In genomic region chr12:132443091-132443490, GRCh38 we compare ENCODE assay signal across 20 cellular contexts. TPM values are rescaled to one million over a fixed set of nuclear protein-coding genes. Genes with fewer than 3 reads are reported as not detected.
DNase-seq lines count a peak whose midpoint lies in the region; ATAC-seq and TF ChIP-seq lines count a peak whose summit lies in the region.
"Had no signal": no experiment of that assay in that cellular context is flagged by ENCODE, and none has a peak within 500 bp of the region (broad histone marks: within the 10 kb centered on the region; RNA-seq: fewer than 3 reads in every experiment).

No MANE protein-coding gene starts in this region.

- H3K27ac ChIP-seq in naive thymus-derived CD4-positive, alpha-beta T cell (ENCODE audit: low read depth, low read length): peak overlapping the region; percentile 99
- no peak overlapping the region for H3K27ac ChIP-seq in upper lobe of right lung
- H3K27ac ChIP-seq: thyroid gland had no signal

- intact Hi-C loops in activated T-helper 1 cell treated with anti-CD3 and anti-CD28 coated beads, Interleukin-12 subunit alpha, Interleukin-12 subunit beta, Interleukin-2, Interleukin-4 antibody, amounts not matched to agents 30 ng/mL and 10 ng/mL and 1 ng/mL, durations not matched to agents 14 hours and 24 hours and 36 hours (cut with micrococcal nuclease): no loop called here
- intact Hi-C loops in naive thymus-derived CD4-positive, alpha-beta T cell (cut with micrococcal nuclease): no loop called here
- intact Hi-C loops in upper lobe of right lung (cut with DNase I): no loop called here

- no peak overlapping the region for H3K4me3 Mint-ChIP-seq in stimulated activated naive CD8-positive, alpha-beta T cell treated with anti-CD3 and anti-CD28 coated beads, Interleukin-15, Interleukin-2, amounts not matched to agents 100 ng/mL and 50 ng/mL, for 24 hours
- H3K4me3 Mint-ChIP-seq in stimulated activated naive CD8-positive, alpha-beta T cell treated with anti-CD3 and anti-CD28 coated beads, Interleukin-15, amount 100 ng/mL, for 72 hours: no peak overlapping the region
- H3K4me3 Mint-ChIP-seq in activated T-helper 1 cell treated with anti-CD3 and anti-CD28 coated beads, Interleukin-12 subunit alpha, Interleukin-12 subunit beta, Interleukin-2, Interleukin-4 antibody, amounts not matched to agents 30 ng/mL and 10 ng/mL and 1 ng/mL, durations not matched to agents 14 hours and 24 hours and 36 hours: peak overlapping the region; percentile 15
- peak overlapping the region in 8 of 10 donors; percentile 46 to 96 (median 66) for H3K4me3 Mint-ChIP-seq in naive thymus-derived CD4-positive, alpha-beta T cell

- H3K9me3 ChIP-seq in naive thymus-derived CD4-positive, alpha-beta T cell (ENCODE audit: control insufficient read depth in 2 of 3, low read length in 3 of 3): no peaks in the 10 kb centered on the region
- H3K9me3 ChIP-seq in upper lobe of right lung: no peaks in the 10 kb centered on the region
- H3K9me3 ChIP-seq: thyroid gland had no signal

- no peaks in the 10 kb centered on the region for H3K27me3 Mint-ChIP-seq in stimulated activated naive CD8-positive, alpha-beta T cell treated with anti-CD3 and anti-CD28 coated beads, Interleukin-15, Interleukin-2, amounts not matched to agents 100 ng/mL and 50 ng/mL, for 24 hours
- no peaks in the 10 kb centered on the region for H3K27me3 Mint-ChIP-seq in stimulated activated naive CD8-positive, alpha-beta T cell treated with anti-CD3 and anti-CD28 coated beads, Interleukin-15, amount 100 ng/mL, for 72 hours
- H3K27me3 Mint-ChIP-seq in activated T-helper 1 cell treated with anti-CD3 and anti-CD28 coated beads, Interleukin-12 subunit alpha, Interleukin-12 subunit beta, Interleukin-2, Interleukin-4 antibody, amounts not matched to agents 30 ng/mL and 10 ng/mL and 1 ng/mL, durations not matched to agents 14 hours and 24 hours and 36 hours (ENCODE audit: insufficient read depth): peaks cover 3% of the 10 kb centered on the region
- peaks cover 0 to 3% (median 0%) of the 10 kb centered on the region in 5 donors for H3K27me3 Mint-ChIP-seq in naive thymus-derived CD4-positive, alpha-beta T cell

- no peak overlapping the region for H3K4me3 ChIP-seq in naive thymus-derived CD4-positive, alpha-beta T cell (ENCODE audit: low read length)
- H3K4me3 ChIP-seq in upper lobe of right lung: no peak overlapping the region
- H3K4me3 ChIP-seq: lung, thyroid gland had no signal

- POLR2A ChIA-PET in naive thymus-derived CD4-positive, alpha-beta T cell (lab: Charles Lee): interaction anchor here (0.6 to 1.2 kb wide), 2 partner anchors 20 to 38 kb away, joined by 3 read pairs; no protein-coding TSS in a partner anchor

- ATAC-seq in stimulated activated naive CD8-positive, alpha-beta T cell treated with anti-CD3 and anti-CD28 coated beads, Interleukin-15, amount 100 ng/mL, for 72 hours: no peak
- no peak for ATAC-seq in naive thymus-derived CD4-positive, alpha-beta T cell
- ATAC-seq in GM19452 (IDR thresholded peaks at IDR 0.05; ENCODE audit: unreplicated experiment) (no peak), upper lobe of right lung (no peak), SK-N-SH treated with all-trans-retinoic acid at 6 μM for 48 hours (no peak)
- ATAC-seq: esophagus mucosa had no signal

- CTCF ChIA-PET in naive thymus-derived CD4-positive, alpha-beta T cell (lab: Charles Lee): no interaction called here

- DNase-seq in stimulated activated naive CD8-positive, alpha-beta T cell treated with anti-CD3 and anti-CD28 coated beads, Interleukin-15, amount 100 ng/mL, for 72 hours: no peak
- DNase-seq in activated T-helper 1 cell treated with anti-CD3 and anti-CD28 coated beads, Interleukin-12 subunit alpha, Interleukin-12 subunit beta, Interleukin-2, Interleukin-4 antibody, amounts not matched to agents 30 ng/mL and 10 ng/mL and 1 ng/mL, durations not matched to agents 14 hours and 24 hours and 36 hours (ENCODE audit: low spot score): no peak
- DNase-seq in naive thymus-derived CD4-positive, alpha-beta T cell: no peak
- DNase-seq in upper lobe of right lung: no peak
- DNase-seq: activated effector memory CD4-positive, alpha-beta T cell treated with anti-CD3 and anti-CD28 coated beads, Interleukin-2, amount 50 U/mL, for 16 hours; COR-L47; DND-41; effector CD4-positive, alpha-beta T cell; KG1; NCI-H1694; NCI-H748 treated with DMSO at 0.1 percent for 48 hours; OCI-M1; SHP77 treated with DMSO at 0.1 percent for 48 hours; thyroid gland; WERI-Rb-1 had no signal

- H3K27me3 ChIP-seq in naive thymus-derived CD4-positive, alpha-beta T cell (ENCODE audit: control insufficient read depth in 2 of 2, insufficient read depth in 2 of 2, low read length in 2 of 2): no peaks in the 10 kb centered on the region
- H3K27me3 ChIP-seq in upper lobe of right lung: no peaks in the 10 kb centered on the region
- H3K27me3 ChIP-seq: thyroid gland had no signal

- peaks cover 18 to 60% of the 10 kb centered on the region in 2 donors for H3K4me1 ChIP-seq in naive thymus-derived CD4-positive, alpha-beta T cell (ENCODE audit: control insufficient read depth in 2 of 2, insufficient read depth in 2 of 2, low read length in 2 of 2)
- H3K4me1 ChIP-seq in upper lobe of right lung: peaks cover 2% of the 10 kb centered on the region
- H3K4me1 ChIP-seq: thyroid gland had no signal

- peak overlapping the region; percentile 99 for H3K27ac Mint-ChIP-seq in stimulated activated naive CD8-positive, alpha-beta T cell treated with anti-CD3 and anti-CD28 coated beads, Interleukin-15, Interleukin-2, amounts not matched to agents 100 ng/mL and 50 ng/mL, for 24 hours
- peak overlapping the region in 1 of 2 donors; percentile 99 for H3K27ac Mint-ChIP-seq in stimulated activated naive CD8-positive, alpha-beta T cell treated with anti-CD3 and anti-CD28 coated beads, Interleukin-15, amount 100 ng/mL, for 72 hours
- peak overlapping the region; percentile 75 for H3K27ac Mint-ChIP-seq in activated T-helper 1 cell treated with anti-CD3 and anti-CD28 coated beads, Interleukin-12 subunit alpha, Interleukin-12 subunit beta, Interleukin-2, Interleukin-4 antibody, amounts not matched to agents 30 ng/mL and 10 ng/mL and 1 ng/mL, durations not matched to agents 14 hours and 24 hours and 36 hours
- peak overlapping the region; percentile 90 to 100 (median 100) for H3K27ac Mint-ChIP-seq in naive thymus-derived CD4-positive, alpha-beta T cell

- no peaks in the 10 kb centered on the region for H3K9me3 Mint-ChIP-seq in stimulated activated naive CD8-positive, alpha-beta T cell treated with anti-CD3 and anti-CD28 coated beads, Interleukin-15, Interleukin-2, amounts not matched to agents 100 ng/mL and 50 ng/mL, for 24 hours
- H3K9me3 Mint-ChIP-seq in stimulated activated naive CD8-positive, alpha-beta T cell treated with anti-CD3 and anti-CD28 coated beads, Interleukin-15, amount 100 ng/mL, for 72 hours: no peaks in the 10 kb centered on the region
- H3K9me3 Mint-ChIP-seq in activated T-helper 1 cell treated with anti-CD3 and anti-CD28 coated beads, Interleukin-12 subunit alpha, Interleukin-12 subunit beta, Interleukin-2, Interleukin-4 antibody, amounts not matched to agents 30 ng/mL and 10 ng/mL and 1 ng/mL, durations not matched to agents 14 hours and 24 hours and 36 hours: no peaks in the 10 kb centered on the region
- peaks cover 0 to 8% (median 0%) of the 10 kb centered on the region in 11 donors for H3K9me3 Mint-ChIP-seq in naive thymus-derived CD4-positive, alpha-beta T cell

- peaks cover 54% of the 10 kb centered on the region for H3K4me1 Mint-ChIP-seq in stimulated activated naive CD8-positive, alpha-beta T cell treated with anti-CD3 and anti-CD28 coated beads, Interleukin-15, Interleukin-2, amounts not matched to agents 100 ng/mL and 50 ng/mL, for 24 hours (ENCODE audit: low read depth)
- H3K4me1 Mint-ChIP-seq in stimulated activated naive CD8-positive, alpha-beta T cell treated with anti-CD3 and anti-CD28 coated beads, Interleukin-15, amount 100 ng/mL, for 72 hours: peaks cover 75% of the 10 kb centered on the region
- peaks cover 34% of the 10 kb centered on the region for H3K4me1 Mint-ChIP-seq in activated T-helper 1 cell treated with anti-CD3 and anti-CD28 coated beads, Interleukin-12 subunit alpha, Interleukin-12 subunit beta, Interleukin-2, Interleukin-4 antibody, amounts not matched to agents 30 ng/mL and 10 ng/mL and 1 ng/mL, durations not matched to agents 14 hours and 24 hours and 36 hours (ENCODE audit: low read depth)
- peaks cover 30 to 85% (median 62%) of the 10 kb centered on the region in 7 donors for H3K4me1 Mint-ChIP-seq in naive thymus-derived CD4-positive, alpha-beta T cell

- no peaks in the 10 kb centered on the region for H3K36me3 Mint-ChIP-seq in stimulated activated naive CD8-positive, alpha-beta T cell treated with anti-CD3 and anti-CD28 coated beads, Interleukin-15, Interleukin-2, amounts not matched to agents 100 ng/mL and 50 ng/mL, for 24 hours (ENCODE audit: low read depth)
- peaks cover 6% of the 10 kb centered on the region for H3K36me3 Mint-ChIP-seq in activated T-helper 1 cell treated with anti-CD3 and anti-CD28 coated beads, Interleukin-12 subunit alpha, Interleukin-12 subunit beta, Interleukin-2, Interleukin-4 antibody, amounts not matched to agents 30 ng/mL and 10 ng/mL and 1 ng/mL, durations not matched to agents 14 hours and 24 hours and 36 hours (ENCODE audit: low read depth)
- peaks cover 0 to 6% (median 5%) of the 10 kb centered on the region in 5 donors for H3K36me3 Mint-ChIP-seq in naive thymus-derived CD4-positive, alpha-beta T cell

- TF ChIP-seq CTCF in upper lobe of right lung (IDR thresholded peaks at IDR 0.05): no peak

- no peaks in the 10 kb centered on the region for H3K36me3 ChIP-seq in naive thymus-derived CD4-positive, alpha-beta T cell (ENCODE audit: control insufficient read depth in 2 of 3, insufficient read depth in 3 of 3, low read length in 3 of 3)
- H3K36me3 ChIP-seq in upper lobe of right lung: no peaks in the 10 kb centered on the region
- H3K36me3 ChIP-seq: thyroid gland, WERI-Rb-1 had no signal

TF ChIP-seq in SK-N-SH treated with all-trans-retinoic acid at 6 μM for 48 hours, 23 proteins besides CTCF, POLR2A, EP300 and RAD21 (continues in another document):
- no peak for TF ChIP-seq TOX (CRISPR knock-in tag; IDR thresholded peaks at IDR 0.05; ENCODE audit: borderline replicate concordance)

RNA-seq across cellular contexts. Expression of gene FBRSL1, which starts 46.9 kb away (rescaled TPM):
- 75.8 and 80.2 TPM in 2 replicates for total RNA-seq in activated T-helper 1 cell treated with anti-CD3 and anti-CD28 coated beads, Interleukin-12 subunit alpha, Interleukin-12 subunit beta, Interleukin-2, Interleukin-4 antibody, amounts not matched to agents 30 ng/mL and 10 ng/mL and 1 ng/mL, durations not matched to agents 14 hours and 24 hours and 36 hours
- 100 to 1,000 TPM in 2 of 5 experiments, 10 to 100 TPM in 3; 56.3 to 105 (median 93.0) TPM for total RNA-seq in naive thymus-derived CD4-positive, alpha-beta T cell
- under 1 TPM; 0.77 to 0.92 TPM for polyA plus RNA-seq in naive thymus-derived CD4-positive, alpha-beta T cell
- 49.5 TPM for total RNA-seq in upper lobe of right lung

Comparison
In these comparisons a context has a peak if more than half of its experiments do, and no peak if none do; other contexts are left out.
1. H3K4me3 Mint-ChIP-seq: peak in activated T-helper 1 cell treated with anti-CD3 and anti-CD28 coated beads, Interleukin-12 subunit alpha, Interleukin-12 subunit beta, Interleukin-2, Interleukin-4 antibody, amounts not matched to agents 30 ng/mL and 10 ng/mL and 1 ng/mL, durations not matched to agents 14 hours and 24 hours and 36 hours (single experiment) and naive thymus-derived CD4-positive, alpha-beta T cell (8 of 10); none in stimulated activated naive CD8-positive, alpha-beta T cell treated with anti-CD3 and anti-CD28 coated beads, Interleukin-15, Interleukin-2, amounts not matched to agents 100 ng/mL and 50 ng/mL, for 24 hours (single experiment) and stimulated activated naive CD8-positive, alpha-beta T cell treated with anti-CD3 and anti-CD28 coated beads, Interleukin-15, amount 100 ng/mL, for 72 hours (0 of 2).